ENCODE assay signal across 14 cellular contexts in genomic region chr2:120465989-120466703, GRCh38.
DNase-seq lines count a peak whose midpoint lies in the region; ATAC-seq lines count a peak whose summit lies in the region.
"Had no signal": no experiment of that assay in that cellular context is flagged by ENCODE, and none has a peak within 500 bp of the region (broad histone marks: within the 10 kb centered on the region; RNA-seq: fewer than 3 reads in every experiment).

No MANE protein-coding gene starts in this region.

- intact Hi-C loops in left colon (cut with DNase I, micrococcal nuclease), result no loop called here

- H3K4me1 ChIP-seq in neuron (ENCODE audit: insufficient read depth, low read length), result peaks cover 21% of the 10 kb centered on the region

- peak overlapping the region; percentile 6 for H3K4me3 ChIP-seq in neuron (ENCODE audit: low read length)
- H3K4me3 ChIP-seq: SJSA1 had no signal

- ATAC-seq in HG02938 (IDR thresholded peaks at IDR 0.05; ENCODE audit: unreplicated experiment) (no peak), left colon (no peak)

- H3K9me3 ChIP-seq in neuron (ENCODE audit: low read length), result no peaks in the 10 kb centered on the region
- H3K9me3 ChIP-seq: neutrophil, SJSA1 had no signal

- DNase-seq in DMS53 (lab: John Stamatoyannopoulos, UW) (peak; percentile 96), NCI-H1417 treated with DMSO at 0.1 percent for 48 hours (lab: John Stamatoyannopoulos, UW) (peak; percentile 32), ecto neural progenitor cell (ENCODE audit: low spot score) (peak; percentile 69), left colon (no peak), T-helper 1 cell (no peak), NCI-H2196 treated with DMSO at 0.1 percent for 48 hours (lab: John Stamatoyannopoulos, UW; ENCODE audit: unreplicated experiment) (no peak)
- DNase-seq: activated CD8-positive, alpha-beta memory T cell treated with anti-CD3 and anti-CD28 coated beads, Interleukin-2, amount 50 U/mL, for 4 hours; EL; NCI-H524 treated with DMSO at 0.1 percent for 48 hours; stimulated activated CD8-positive, alpha-beta memory T cell treated with anti-CD3 and anti-CD28 coated beads, Interleukin-4, amount 100 ng/mL, for 48 hours had no signal

- H2AFZ ChIP-seq in neuron (ENCODE audit: low read depth, low read length), result no peak overlapping the region

- H3K27me3 ChIP-seq in neuron (ENCODE audit: insufficient read depth, low read length), result peaks cover 51% of the 10 kb centered on the region
- H3K27me3 ChIP-seq: SJSA1 had no signal

- H3K36me3 ChIP-seq in neuron (ENCODE audit: insufficient read depth, low read length), result no peaks in the 10 kb centered on the region
- H3K36me3 ChIP-seq: neutrophil, SJSA1 had no signal

Comparison
In these comparisons a context has a peak if more than half of its experiments do, and no peak if none do; other contexts are left out.
1. DNase-seq: peak in DMS53 (single experiment), NCI-H1417 treated with DMSO at 0.1 percent for 48 hours (single experiment) and ecto neural progenitor cell (single experiment); none in left colon (0 of 2), T-helper 1 cell (0 of 5) and NCI-H2196 treated with DMSO at 0.1 percent for 48 hours (single experiment).